7 cellular contexts compared by ENCODE assay signal in the genomic region with DNA sequence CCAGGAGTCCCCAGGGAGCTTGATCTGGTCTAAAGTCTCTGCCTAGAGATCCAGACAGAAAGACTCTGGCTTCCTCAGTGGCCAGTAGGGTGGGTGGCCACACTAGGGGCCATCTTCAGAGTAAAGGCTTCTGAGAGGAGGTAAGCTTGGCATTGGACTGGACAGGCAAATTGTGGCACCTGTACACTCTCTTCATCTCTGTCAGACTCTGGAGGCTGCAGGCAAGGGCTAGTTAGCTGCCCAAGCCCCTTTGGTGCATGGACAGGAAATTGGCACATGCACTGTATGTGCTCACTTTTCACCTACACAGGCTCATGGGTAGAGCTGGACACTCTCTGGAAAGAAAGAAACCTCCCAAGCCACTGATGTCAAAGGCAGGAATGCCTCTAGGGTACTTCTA.
"Had no signal": no experiment of that assay in that cellular context is flagged by ENCODE, and none has a peak within 500 bp of the region (broad histone marks: within the 10 kb centered on the region; RNA-seq: fewer than 3 reads in every experiment).

No MANE protein-coding gene starts in this region.

- H3K9ac ChIP-seq: GM23248 had no signal

- H3K36me3 ChIP-seq: HAP-1 had no signal

- DNase-seq: GM23248, GOT3, H7, IMR-90 had no signal

- H3K4me3 ChIP-seq: GM23248, HAP-1, K562 had no signal

- H3K4me1 ChIP-seq: HAP-1 had no signal

- ATAC-seq: HCT116, K562 had no signal

- H3K9me3 ChIP-seq: HAP-1 had no signal

- H3K27ac ChIP-seq: GM23248 had no signal
